24 cellular contexts compared by ENCODE assay signal in the genomic region with DNA sequence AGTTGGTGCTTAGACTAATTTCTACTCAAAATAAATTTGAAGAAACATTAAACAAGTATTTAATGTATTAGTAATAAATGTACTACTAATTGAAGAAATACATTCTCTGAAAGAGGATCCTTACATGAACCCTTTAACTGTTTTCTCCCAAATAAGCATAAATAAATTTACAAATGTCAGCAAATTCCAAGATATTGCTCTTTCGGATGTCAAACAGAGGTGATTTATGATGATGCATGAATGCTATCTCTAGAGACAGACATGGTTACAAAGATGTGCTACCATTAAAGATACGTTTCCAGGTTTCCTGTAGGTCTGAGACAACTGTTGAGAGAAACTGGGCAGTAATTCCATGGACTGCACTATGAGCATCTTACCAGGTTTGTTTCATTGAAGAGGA. TPM values are rescaled to one million over a fixed set of nuclear protein-coding genes. Genes with fewer than 3 reads are reported as not detected.
DNase-seq lines count a peak whose midpoint lies in the region; ATAC-seq, FAIRE-seq and TF ChIP-seq lines count a peak whose summit lies in the region.
"Had no signal": no experiment of that assay in that cellular context is flagged by ENCODE, and none has a peak within 500 bp of the region (broad histone marks: within the 10 kb centered on the region; RNA-seq: fewer than 3 reads in every experiment).

No MANE protein-coding gene starts in this region.

- H3K14ac ChIP-seq in H9 (ENCODE audit: insufficient read depth, low read length), result no peak overlapping the region

- no peak overlapping the region for H3K4me3 Mint-ChIP-seq in H9
- H3K4me3 Mint-ChIP-seq: CD4-positive, alpha-beta memory T cell; HFFc6 had no signal

- H3K23me2 ChIP-seq in H9 (ENCODE audit: insufficient read length, low read depth, low read length, poor library complexity, severe bottlenecking), result no peaks in the 10 kb centered on the region

- H3K36me3 ChIP-seq in K562 (ENCODE audit: control insufficient read depth, insufficient read depth, low read length), result no peaks in the 10 kb centered on the region

- H3K27me3 ChIP-seq in K562 (ENCODE audit: control insufficient read depth in 2 of 2, insufficient read depth in 2 of 2, low read length in 2 of 2) (no peaks in the 10 kb centered on the region), H9 (ENCODE audit: insufficient read depth, low read length) (no peaks in the 10 kb centered on the region)

- H3K4me1 ChIP-seq in A549 (no peaks in the 10 kb centered on the region), K562 (replicated peaks in 1 of 2; ENCODE audit: control insufficient read depth in 2 of 2, insufficient read depth in 2 of 2, low read length in 2 of 2) (no peaks in the 10 kb centered on the region), H9 (ENCODE audit: insufficient read depth, low read length) (no peaks in the 10 kb centered on the region; the same call in 1 of the 2 replicates)

- POLR2A ChIA-PET in A549 (lab: Yijun Ruan, JAX), result no interaction called here
- POLR2A ChIA-PET in HEK293T (lab: Yijun Ruan, JAX), result no interaction called here
- POLR2A ChIA-PET in K562 (lab: Yijun Ruan, JAX), result no interaction called here

- H3K23ac ChIP-seq in H9 (ENCODE audit: insufficient read length, low read depth, low read length), result no peak overlapping the region

- no peaks in the 10 kb centered on the region for H4K20me1 ChIP-seq in K562 (replicated peaks; ENCODE audit: control insufficient read depth, insufficient read depth, low read length)
- H4K20me1 ChIP-seq in H9 (ENCODE audit: control insufficient read depth, insufficient read depth, insufficient read length), result no peaks in the 10 kb centered on the region

- H2BK20ac ChIP-seq in H9 (ENCODE audit: low read depth, low read length, poor library complexity, severe bottlenecking), result no peak overlapping the region

- H3K56ac ChIP-seq in H9 (ENCODE audit: insufficient read length, low read depth, low read length), result no peak overlapping the region

- H3K27ac ChIP-seq in A549 (no peak overlapping the region), K562 (ENCODE audit: extremely low read depth, low read depth, low read length) (no peak overlapping the region), H9 (ENCODE audit: insufficient read length, low read depth, low read length) (no peak overlapping the region)
- H3K27ac ChIP-seq: GM23248 had no signal

- H3K4me1 Mint-ChIP-seq in H9, result peaks cover 25 to 26% of the 10 kb centered on the region in 2 experiments

- FAIRE-seq in A549 (lab: Jason Lieb, UNC) (no peak), K562 (lab: Jason Lieb, UNC) (no peak), islet of Langerhans (lab: Jason Lieb, UNC) (peak; percentile 27)
- FAIRE-seq: GM12892, GM19239, H54 had no signal

- no peak for DNase-seq in A549 (ENCODE audit: low read depth in 1 of 2, low spot score in 1 of 2)
- DNase-seq in HEK293T (ENCODE audit: extremely low spot score), result no peak
- no peak for DNase-seq in K562 (ENCODE audit: extremely low read depth in 1 of 4, low spot score in 3 of 4)
- no peak for DNase-seq in H9
- DNase-seq in amygdala (lab: John Stamatoyannopoulos, UW), result no peak
- no peak for DNase-seq in NCI-H748 treated with DMSO at 0.1 percent for 48 hours (lab: John Stamatoyannopoulos, UW)
- DNase-seq: 8988T; C1 segment of cervical spinal cord; Calu3; CD4-positive, alpha-beta memory T cell; COR-L47; DMS79 treated with DMSO at 0.1 percent for 48 hours; GF-D8; GM23248; HFFc6 had no signal

- in situ Hi-C loops in K562 (cut with MboI), result loop anchor here (25.0 kb wide), 1 partner anchor 778 kb away; no protein-coding TSS in a partner anchor

- no peak overlapping the region for H4K91ac ChIP-seq in H9 (ENCODE audit: insufficient read length, low read depth, low read length)

- no peak overlapping the region for H3K18ac ChIP-seq in H9 (ENCODE audit: insufficient read length, low read depth, low read length)

- no peak for ATAC-seq in A549
- no peak for ATAC-seq in K562
- ATAC-seq: HCT116 had no signal

- H3K9me1 ChIP-seq in K562 (ENCODE audit: control insufficient read depth, insufficient read depth, low read length), result no peaks in the 10 kb centered on the region

- no peak overlapping the region for H3T11ph ChIP-seq in H9 (ENCODE audit: low read length)

- H3K36me3 Mint-ChIP-seq in H9 (ENCODE audit: insufficient read depth in 1 of 3, low read depth in 3 of 3), result no peaks in the 10 kb centered on the region
- H3K36me3 Mint-ChIP-seq: CD4-positive, alpha-beta memory T cell had no signal

- H3K4me2 ChIP-seq in A549, result no peak overlapping the region
- no peak overlapping the region for H3K4me2 ChIP-seq in K562 (ENCODE audit: insufficient read depth, low read length)
- H3K4me2 ChIP-seq in H9 (ENCODE audit: insufficient read depth, insufficient read length, low read length), result no peak overlapping the region

- WGBS in A549 (ENCODE audit: missing lambda C conversion rate), result 36% methylated on average over 2 of the region's 2 CpGs
- 0% methylated on average over 2 of the region's 2 CpGs for WGBS in K562 (ENCODE audit: insufficient coverage, low coverage, missing lambda C conversion rate)
- WGBS in H9 (ENCODE audit: extremely low coverage, insufficient read length, low lambda C conversion rate), result no CpG with 5 or more reads among the region's 2 CpGs

- H2AK5ac ChIP-seq in H9 (ENCODE audit: insufficient read length, low read length), result no peak overlapping the region

- no peak overlapping the region for H2BK5ac ChIP-seq in H9 (ENCODE audit: insufficient read length, low read length)

- no peaks in the 10 kb centered on the region for H3K79me1 ChIP-seq in H9 (ENCODE audit: insufficient read depth, low read depth, low read length, poor library complexity, severe bottlenecking)

- H3K79me2 ChIP-seq in K562 (ENCODE audit: control insufficient read depth, insufficient read depth, low read length) (no peaks in the 10 kb centered on the region), H9 (ENCODE audit: insufficient read depth, low read length) (no peaks in the 10 kb centered on the region)

- BruUV-seq in K562 (replicated peaks; lab: Mats Ljungman, UMichigan), result no TSS peak

- CTCF ChIA-PET in A549 (lab: Yijun Ruan, JAX), result interaction anchor here (1.3 kb wide), 1 partner anchor 48 kb away, joined by 3 read pairs; no protein-coding TSS in a partner anchor
- CTCF ChIA-PET in HEK293T (lab: Yijun Ruan, JAX), result no interaction called here
- CTCF ChIA-PET in K562 (lab: Yijun Ruan, JAX; ENCODE audit: low intra/inter-chr PET ratio), result no interaction called here

- H3K27ac Mint-ChIP-seq in H9, result no peak overlapping the region
- H3K27ac Mint-ChIP-seq: HFFc6 had no signal

- no peak overlapping the region for H2BK12ac ChIP-seq in H9 (ENCODE audit: insufficient read length, low read depth, low read length)

- H3K4ac ChIP-seq in H9 (ENCODE audit: low read depth, low read length), result no peak overlapping the region

- no peaks in the 10 kb centered on the region for H3K9me3 Mint-ChIP-seq in H9
- H3K9me3 Mint-ChIP-seq: HFFc6 had no signal

- TF ChIP-seq POLR2A in A549 (IDR thresholded peaks at IDR 0.05; ENCODE audit: low read length) (no peak), K562 (conservative IDR thresholded peaks at IDR 0.05) (no peak)

- intact Hi-C loops in K562 (cut with micrococcal nuclease), result loop anchor here (10.0 kb wide), 2 partner anchors 560 to 960 kb away; partner anchors contain the start of gene CPOX

- TF ChIP-seq RAD21 in A549 (conservative IDR thresholded peaks at IDR 0.05 in 1 of 2, IDR thresholded peaks at IDR 0.05 in 1 of 2) (no peak), K562 (CRISPR knock-in tag; conservative IDR thresholded peaks at IDR 0.05 in 1 of 2, IDR thresholded peaks at IDR 0.05 in 1 of 2) (no peak)

- H2BK15ac ChIP-seq in H9 (ENCODE audit: low read depth, low read length), result no peak overlapping the region

- no peak overlapping the region for H3K9ac ChIP-seq in K562 (ENCODE audit: insufficient read depth in 1 of 2, low read depth in 2 of 2, low read length in 2 of 2)
- H3K9ac ChIP-seq in H9 (ENCODE audit: extremely low read depth, insufficient read length, low read length), result no peak overlapping the region
- H3K9ac ChIP-seq: GM23248 had no signal

- no peak for TF ChIP-seq CTCF in A549 (IDR thresholded peaks at IDR 0.05)
- TF ChIP-seq CTCF in K562 (IDR thresholded peaks at IDR 0.05 in 2 of 3, conservative IDR thresholded peaks at IDR 0.05 in 1 of 3; ENCODE audit: insufficient read depth in 2 of 3, low read depth in 1 of 3, low read length in 3 of 3), result no peak
- TF ChIP-seq CTCF in H9 (conservative IDR thresholded peaks at IDR 0.05), result no peak

- no peak overlapping the region for H3K4me3 ChIP-seq in A549
- H3K4me3 ChIP-seq in K562, result no peak overlapping the region
- H3K4me3 ChIP-seq: GM23248 had no signal

- no peak overlapping the region for H4K5ac ChIP-seq in H9 (ENCODE audit: insufficient read length, low read depth, low read length)

- H3K9me3 ChIP-seq in A549 (no peaks in the 10 kb centered on the region), K562 (replicated peaks; ENCODE audit: control insufficient read depth, insufficient read depth, low read depth, low read length) (no peaks in the 10 kb centered on the region), H9 (ENCODE audit: control insufficient read depth, low read depth, low read length) (no peaks in the 10 kb centered on the region)

- no peaks in the 10 kb centered on the region for H3K27me3 Mint-ChIP-seq in H9 (ENCODE audit: low read depth)

- no peak overlapping the region for H2BK120ac ChIP-seq in H9 (ENCODE audit: low read depth, low read length, poor library complexity, severe bottlenecking)

- TF ChIP-seq EP300 in A549 (IDR thresholded peaks at IDR 0.05) (no peak), K562 (IDR thresholded peaks at IDR 0.05; ENCODE audit: low read length) (no peak)

- H4K8ac ChIP-seq in H9 (replicated peaks; ENCODE audit: insufficient read length, low read depth, low read length), result no peak overlapping the region

- no peak overlapping the region for H2AFZ ChIP-seq in K562 (ENCODE audit: low read depth, low read length)
- no peak overlapping the region for H2AFZ ChIP-seq in H9 (ENCODE audit: low read length)
- H2AFZ ChIP-seq: GM23248 had no signal

RNA-seq across cellular contexts. Expression of gene GABRR3, which starts 0.6 kb away (rescaled TPM):
- polyA plus RNA-seq in A549 (2011; rRNA removed), result 0.03 TPM in 1 of 2 replicates, not detected in the other
- not detected in 2 replicates for polyA plus RNA-seq in A549 (2012; cell fraction: cytosol; rRNA removed)
- not detected in 2 replicates for polyA plus RNA-seq in A549 (2012; cell fraction: nucleus; rRNA removed)
- not detected in 3 replicates for polyA plus RNA-seq in A549 (2017; fragmentation: RNase III; extraction: RNeasy Plus Mini Kit Qiagen cat#74134 plus additional on column Dnase treatment)
- polyA minus RNA-seq in A549 (2011; rRNA and poly(A)+ RNA removed), result not detected in 2 replicates
- not detected in 2 replicates for total RNA-seq in K562 (2011; cell fraction: chromatin; rRNA removed; ENCODE audit: low replicate concordance)
- not detected in 2 replicates for total RNA-seq in K562 (2011; cell fraction: nucleolus; rRNA removed)
- not detected in 2 replicates for total RNA-seq in K562 (2011; cell fraction: nucleoplasm; rRNA removed)
- not detected in 2 replicates for total RNA-seq in K562 (2014; rRNA removed)
- not detected in 2 replicates for total RNA-seq in K562 (2014; rRNA removed; fragmentation: Illumina TruSeq; extraction: Trizol)
- not detected in 2 replicates for total RNA-seq in K562 (2015; rRNA removed; fragmentation: Illumina TruSeq; extraction: Trizol)
- not detected in 2 replicates for total RNA-seq in K562 (2021)
- not detected in 2 replicates for polyA plus RNA-seq in K562 (2011; rRNA removed)
- polyA plus RNA-seq in K562 (2011; cell fraction: cytosol; rRNA removed), result not detected in 2 replicates
- not detected in 2 replicates for polyA plus RNA-seq in K562 (2011; cell fraction: nucleus; rRNA removed)
- polyA plus RNA-seq in K562 (2012), result not detected in 2 replicates
- not detected in 2 replicates for polyA plus RNA-seq in K562 (2014; fragmentation: Illumina TruSeq; extraction: Trizol)
- polyA plus RNA-seq in K562 (2014; fragmentation: Nextera tagmentation; extraction: Ambion mirVana), result not detected
- polyA plus RNA-seq in K562 (2014; rRNA removed), result not detected in 2 replicates
- not detected in 2 replicates for polyA minus RNA-seq in K562 (2011; rRNA and poly(A)+ RNA removed)
- polyA minus RNA-seq in K562 (2011; cell fraction: cytosol; rRNA and poly(A)+ RNA removed), result not detected in 2 replicates
- not detected in 2 replicates for polyA minus RNA-seq in K562 (2011; cell fraction: nucleus; rRNA and poly(A)+ RNA removed)
- not detected in 2 replicates for total RNA-seq in H9 (2021)
- total RNA-seq: A673, Calu3, Daoy, G401, GM23248, HFFc6 had no signal
- polyA plus RNA-seq: BJ, GM23248 had no signal

RNA-seq across cellular contexts. Expression of gene OR5AC2, which starts 52.5 kb away (rescaled TPM):
- polyA plus RNA-seq in A549 (2011; rRNA removed), result not detected in 2 replicates
- not detected in 2 replicates for polyA plus RNA-seq in A549 (2012; cell fraction: cytosol; rRNA removed)
- polyA plus RNA-seq in A549 (2012; cell fraction: nucleus; rRNA removed), result not detected in 2 replicates
- polyA plus RNA-seq in A549 (2017; fragmentation: RNase III; extraction: RNeasy Plus Mini Kit Qiagen cat#74134 plus additional on column Dnase treatment), result not detected in 3 replicates
- polyA minus RNA-seq in A549 (2011; rRNA and poly(A)+ RNA removed), result not detected in 2 replicates
- total RNA-seq in K562 (2011; cell fraction: chromatin; rRNA removed; ENCODE audit: low replicate concordance), result not detected in 2 replicates
- total RNA-seq in K562 (2011; cell fraction: nucleolus; rRNA removed), result not detected in 2 replicates
- total RNA-seq in K562 (2011; cell fraction: nucleoplasm; rRNA removed), result not detected in 2 replicates
- not detected in 2 replicates for total RNA-seq in K562 (2014; rRNA removed)
- not detected in 2 replicates for total RNA-seq in K562 (2014; rRNA removed; fragmentation: Illumina TruSeq; extraction: Trizol)
- total RNA-seq in K562 (2015; rRNA removed; fragmentation: Illumina TruSeq; extraction: Trizol), result not detected in 2 replicates
- not detected in 2 replicates for total RNA-seq in K562 (2021)
- polyA plus RNA-seq in K562 (2011; rRNA removed), result not detected in 2 replicates
- not detected in 2 replicates for polyA plus RNA-seq in K562 (2011; cell fraction: cytosol; rRNA removed)
- not detected in 2 replicates for polyA plus RNA-seq in K562 (2011; cell fraction: nucleus; rRNA removed)
- not detected in 2 replicates for polyA plus RNA-seq in K562 (2012)
- not detected in 2 replicates for polyA plus RNA-seq in K562 (2014; fragmentation: Illumina TruSeq; extraction: Trizol)
- polyA plus RNA-seq in K562 (2014; fragmentation: Nextera tagmentation; extraction: Ambion mirVana), result not detected
- not detected in 2 replicates for polyA plus RNA-seq in K562 (2014; rRNA removed)
- not detected in 2 replicates for polyA minus RNA-seq in K562 (2011; rRNA and poly(A)+ RNA removed)
- polyA minus RNA-seq in K562 (2011; cell fraction: cytosol; rRNA and poly(A)+ RNA removed), result not detected in 2 replicates
- polyA minus RNA-seq in K562 (2011; cell fraction: nucleus; rRNA and poly(A)+ RNA removed), result not detected in 2 replicates
- total RNA-seq in H9 (2021), result not detected in 2 replicates
- total RNA-seq: A673; Calu3; CD4-positive, alpha-beta memory T cell; Daoy; G401; GM23248; HFFc6 had no signal
- polyA plus RNA-seq: BJ; CD4-positive, alpha-beta memory T cell; GM23248 had no signal

Comparison
In these comparisons a context has a peak if more than half of its experiments do, and no peak if none do; other contexts are left out.
1. Of the 35 proteins assayed by ChIP-seq in both K562 and A549: peak only in K562: none; only in A549: MAFK; in both: none; in neither: 34.